Comparison of ENCODE assay signal across 8 cellular contexts in the genomic region with DNA sequence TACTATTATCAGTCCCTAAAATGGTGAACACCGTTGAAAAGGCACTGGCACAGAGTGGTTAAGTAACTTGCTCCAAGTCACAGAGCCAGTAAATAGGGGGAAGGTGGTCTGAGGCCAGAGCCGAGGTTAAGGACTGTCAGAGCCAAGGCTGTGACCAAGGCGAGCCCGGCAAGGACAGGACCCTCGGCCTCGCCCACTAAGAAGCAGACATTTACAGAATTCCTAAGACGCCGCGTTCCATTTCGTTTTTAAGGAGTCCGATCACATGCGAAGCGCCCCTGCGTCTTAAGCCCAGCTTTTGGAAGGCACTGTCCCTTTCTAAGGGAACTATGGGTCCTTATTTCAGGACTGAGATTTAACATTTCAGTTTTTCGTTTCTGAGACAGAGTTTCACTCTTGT. TPM values are rescaled to one million over a fixed set of nuclear protein-coding genes. Genes with fewer than 3 reads are reported as not detected.
DNase-seq lines count a peak whose midpoint lies in the region; ATAC-seq and TF ChIP-seq lines count a peak whose summit lies in the region.

No MANE protein-coding gene starts in this region.

- no peaks in the 10 kb centered on the region; the same call in 1 of the 2 replicates for H3K27me3 ChIP-seq in GM06990 (replicated peaks; ENCODE audit: control insufficient read depth, insufficient read depth, low read length)
- H3K27me3 ChIP-seq in RWPE2 (ENCODE audit: insufficient read depth, poor library complexity, severe bottlenecking) = no peaks in the 10 kb centered on the region
- no peaks in the 10 kb centered on the region for H3K27me3 ChIP-seq in esophagus squamous epithelium
- H3K27me3 ChIP-seq in psoas muscle (ENCODE audit: insufficient read depth in 3 of 3, low read length in 2 of 3) = no peaks in the 10 kb centered on the region

- no peak for ATAC-seq in RWPE2 (ENCODE audit: low read depth)
- no peak for ATAC-seq in psoas muscle
- no peak for ATAC-seq in omental fat pad (ENCODE audit: low FRiP score)

- no peak for TF ChIP-seq CTCF in GM06990 (IDR thresholded peaks at IDR 0.05; ENCODE audit: insufficient read depth, low read length, poor library complexity, severe bottlenecking)
- TF ChIP-seq CTCF in RWPE2 (IDR thresholded peaks at IDR 0.05; ENCODE audit: poor library complexity, severe bottlenecking) = no peak
- no peak for TF ChIP-seq CTCF in esophagus squamous epithelium (IDR thresholded peaks at IDR 0.05)
- TF ChIP-seq CTCF in psoas muscle (IDR thresholded peaks at IDR 0.05) = no peak
- no peak for TF ChIP-seq CTCF in omental fat pad (IDR thresholded peaks at IDR 0.05)

- H3K36me3 ChIP-seq in GM06990 (ENCODE audit: control insufficient read depth, insufficient read depth, low read length) (no peaks in the 10 kb centered on the region; the same call in none of the 2 replicates), RWPE2 (ENCODE audit: low read depth) (peaks cover 53% of the 10 kb centered on the region), esophagus squamous epithelium (no peaks in the 10 kb centered on the region), psoas muscle (ENCODE audit: insufficient read depth in 1 of 2, low read depth in 1 of 2) (no peaks in the 10 kb centered on the region)

- H3K4me3 ChIP-seq in GM06990 (replicated peaks; ENCODE audit: low read depth, low read length) = peak overlapping the region; percentile 97
- peak overlapping the region; percentile 98 for H3K4me3 ChIP-seq in RWPE2 (ENCODE audit: severe bottlenecking)
- H3K4me3 ChIP-seq in esophagus squamous epithelium = peak overlapping the region; percentile 58 to 99 (median 92)
- peak overlapping the region; percentile 90 for H3K4me3 ChIP-seq in psoas muscle

- intact Hi-C loops in esophagus squamous epithelium (cut with DNase I) (no loop called here), psoas muscle (cut with DNase I) (loop anchor here in 1 of 2 donors (10.0 kb wide), 1 partner anchor 127 kb away; the partner anchor contains the start of gene NOL10)

- 3 to 6% methylated on average over 15 of the region's 15 CpGs for WGBS in esophagus squamous epithelium, 2 donors
- WGBS in psoas muscle, 3 donors = 9 to 15% (median 14%) methylated on average over 15 of the region's 15 CpGs

- DNase-seq in GM06990 (ENCODE audit: extremely low read depth, insufficient read length) = peak; percentile 50
- no peak for DNase-seq in RWPE2 (ENCODE audit: low spot score)
- DNase-seq in esophagus squamous epithelium (lab: John Stamatoyannopoulos, UW) = no peak
- DNase-seq in psoas muscle = no peak
- no peak for DNase-seq in HuH-7 (ENCODE audit: low spot score)
- DNase-seq in SHP77 (lab: John Stamatoyannopoulos, UW) = no peak
- no peak for DNase-seq in omental fat pad (ENCODE audit: low spot score)
- no peak for DNase-seq in iPS-NIHi11 (ENCODE audit: low spot score)

- H3K27ac ChIP-seq in RWPE2 (ENCODE audit: poor library complexity, severe bottlenecking) (peak overlapping the region; percentile 75), esophagus squamous epithelium (peak overlapping the region; percentile 83 to 96 (median 95)), psoas muscle (peak overlapping the region; percentile 95)

- peaks cover 26% of the 10 kb centered on the region for H3K4me1 ChIP-seq in RWPE2 (ENCODE audit: insufficient read depth, poor library complexity, severe bottlenecking)
- H3K4me1 ChIP-seq in esophagus squamous epithelium = peaks cover 0 to 59% (median 10%) of the 10 kb centered on the region in 3 donors
- H3K4me1 ChIP-seq in psoas muscle = peaks cover 25% of the 10 kb centered on the region

- TF ChIP-seq POLR2A in esophagus squamous epithelium (IDR thresholded peaks at IDR 0.05) = no peak

- H3K9me3 ChIP-seq in RWPE2 (ENCODE audit: severe bottlenecking) (no peaks in the 10 kb centered on the region), esophagus squamous epithelium (no peaks in the 10 kb centered on the region), psoas muscle (no peaks in the 10 kb centered on the region)

RNA-seq across cellular contexts. Expression of gene PDIA6, which starts 1.0 kb away (rescaled TPM):
- total RNA-seq in esophagus squamous epithelium (100 to 1,000 TPM in 2 of 4 donors, 10 to 100 TPM in 2; 81.6 to 131 (median 107) TPM), psoas muscle (10 to 100 TPM; 40.1 to 61.7 (median 51.7) TPM), omental fat pad (100 to 1,000 TPM in 2 of 4 donors, 10 to 100 TPM in 2; 86.9 to 146 (median 114) TPM)
- 100 to 1,000 TPM in 1 of 3 donors, 10 to 100 TPM in 2; 55.1 to 139 (median 80.0) TPM for polyA plus RNA-seq in psoas muscle
